ENCODE assay signal across 12 cellular contexts in the genomic region with DNA sequence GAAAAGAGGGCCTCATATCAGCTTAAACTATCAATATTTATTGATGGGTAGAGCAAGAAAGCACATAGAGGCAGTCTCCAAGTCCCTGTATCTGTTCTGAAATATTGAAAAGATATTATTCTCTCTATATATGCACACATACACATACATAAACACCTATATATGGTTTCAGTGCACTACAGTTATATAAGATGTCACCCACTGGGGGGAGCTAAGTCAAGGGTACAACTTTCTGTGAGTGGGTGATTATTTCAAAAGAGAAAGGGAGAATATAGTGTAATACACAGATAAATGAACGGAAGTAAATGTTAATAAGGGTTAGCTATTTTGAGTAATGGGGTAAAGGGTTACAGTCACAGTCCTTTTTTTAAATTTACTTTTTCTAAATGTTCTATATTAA. TPM values are rescaled to one million over a fixed set of nuclear protein-coding genes. Genes with fewer than 3 reads are reported as not detected.
DNase-seq lines count a peak whose midpoint lies in the region; ATAC-seq and TF ChIP-seq lines count a peak whose summit lies in the region.
"Had no signal": no experiment of that assay in that cellular context is flagged by ENCODE, and none has a peak within 500 bp of the region (broad histone marks: within the 10 kb centered on the region; RNA-seq: fewer than 3 reads in every experiment).

No MANE protein-coding gene starts in this region.

- no peaks in the 10 kb centered on the region for H3K9me3 ChIP-seq in BE2C
- H3K9me3 ChIP-seq: esophagus muscularis mucosa had no signal

- H3K4me1 ChIP-seq in BE2C: no peaks in the 10 kb centered on the region
- H3K4me1 ChIP-seq: esophagus muscularis mucosa had no signal

- H3K4me3 ChIP-seq in BE2C (ENCODE audit: low read depth, low read length) (no peak overlapping the region), fibroblast of mammary gland (ENCODE audit: control insufficient read depth, low read depth, low read length) (no peak overlapping the region)
- H3K4me3 ChIP-seq: esophagus muscularis mucosa had no signal

- H3K36me3 ChIP-seq in BE2C: no peaks in the 10 kb centered on the region
- H3K36me3 ChIP-seq: esophagus muscularis mucosa had no signal

- peaks cover 4% of the 10 kb centered on the region; the same call in 1 of the 2 replicates for H3K27me3 ChIP-seq in BE2C
- H3K27me3 ChIP-seq: esophagus muscularis mucosa had no signal

- TF ChIP-seq CTCF in BE2C (IDR thresholded peaks at IDR 0.05; ENCODE audit: low read depth, low read length) (peak; percentile 48), fibroblast of mammary gland (conservative IDR thresholded peaks at IDR 0.05; ENCODE audit: control insufficient read depth, insufficient read depth, low read depth, low read length) (peak; percentile 34)

- DNase-seq in BE2C (peak; percentile 11), HCEC 1CT (peak; percentile 43), RKO (ENCODE audit: low spot score) (peak; percentile 22), fibroblast of mammary gland (ENCODE audit: low read depth) (peak; percentile 26), GM19238 (ENCODE audit: insufficient read length, low spot score) (no peak)
- DNase-seq: activated CD4-positive, alpha-beta T cell treated with anti-CD3 and anti-CD28 coated beads for 48 hours; NCI-H510A; T-cell had no signal

- ATAC-seq in GM19395 (IDR thresholded peaks at IDR 0.05; ENCODE audit: unreplicated experiment) (no peak), HG03108 (IDR thresholded peaks at IDR 0.05; ENCODE audit: unreplicated experiment) (no peak), GM19397 (IDR thresholded peaks at IDR 0.05; ENCODE audit: unreplicated experiment) (no peak)
- ATAC-seq: T-cell had no signal

RNA-seq across cellular contexts. Expression of a gene that starts 8.8 kb away (rescaled TPM):
- not detected for polyA plus RNA-seq in BE2C (2012; ENCODE audit: insufficient read depth, insufficient read length, low read depth)
